9 cellular contexts compared by ENCODE assay signal in genomic region chr5:146048994-146049703, GRCh38. TPM values are rescaled to one million over a fixed set of nuclear protein-coding genes. Genes with fewer than 3 reads are reported as not detected.
DNase-seq lines count a peak whose midpoint lies in the region; ATAC-seq and TF ChIP-seq lines count a peak whose summit lies in the region.
"Had no signal": no experiment of that assay in that cellular context is flagged by ENCODE, and none has a peak within 500 bp of the region (broad histone marks: within the 10 kb centered on the region; RNA-seq: fewer than 3 reads in every experiment).

No MANE protein-coding gene starts in this region.

- ATAC-seq in GM19023 (IDR thresholded peaks at IDR 0.05; ENCODE audit: unreplicated experiment) (no peak), HG02678 (IDR thresholded peaks at IDR 0.05; ENCODE audit: unreplicated experiment) (no peak)

- no peak overlapping the region for H3K4me3 ChIP-seq in epithelial cell of esophagus (ENCODE audit: low read length)

- TF ChIP-seq CTCF in epithelial cell of esophagus (IDR thresholded peaks at IDR 0.05; ENCODE audit: insufficient read depth, low read depth, low read length, missing control alignments): peak; percentile 80

- DNase-seq in activated CD4-positive, alpha-beta T cell treated with anti-CD3 and anti-CD28 coated beads for 48 hours: peak; percentile 38
- DNase-seq in activated CD4-positive, alpha-beta T cell treated with anti-CD3 and anti-CD28 coated beads, Interleukin-2, amount 50 U/mL, for 4 hours: no peak
- DNase-seq in LoVo (ENCODE audit: low spot score) (peak; percentile 74), RPMI7951 (ENCODE audit: low read depth) (peak; percentile 68), epithelial cell of esophagus (ENCODE audit: low read depth) (peak; percentile 79), myocyte (ENCODE audit: low read depth) (peak; percentile 84)

RNA-seq across cellular contexts. Expression of gene PLAC8L1, which starts 56.2 kb away (rescaled TPM):
- not detected in 2 replicates for total RNA-seq in RPMI7951 (2014; rRNA removed; shearing (Covaris generic))
- total RNA-seq in myocyte: 0.88 TPM in 1 of 2 replicates, not detected in the other
- 0.18 TPM for polyA plus RNA-seq in myocyte (2012)
- total RNA-seq: subcutaneous adipose tissue had no signal

Comparison
In these comparisons a context has a peak if more than half of its experiments do, and no peak if none do; other contexts are left out.
1. DNase-seq: peak in activated CD4-positive, alpha-beta T cell treated with anti-CD3 and anti-CD28 coated beads for 48 hours (single experiment), LoVo (single experiment), RPMI7951 (single experiment), epithelial cell of esophagus (single experiment) and myocyte (single experiment); none in activated CD4-positive, alpha-beta T cell treated with anti-CD3 and anti-CD28 coated beads, Interleukin-2, amount 50 U/mL, for 4 hours (0 of 2).